Comparison of ENCODE assay signal across 8 cellular contexts in genomic region chr16:50266337-50267091, GRCh38. TPM values are rescaled to one million over a fixed set of nuclear protein-coding genes. Genes with fewer than 3 reads are reported as not detected.
DNase-seq lines count a peak whose midpoint lies in the region; ATAC-seq and TF ChIP-seq lines count a peak whose summit lies in the region.

ADCY7 (plus strand) TSS chr16:50266551; CDS start chr16:50288180, 21,629 bp downstream.

- POLR2A ChIA-PET in activated CD8-positive, alpha-beta memory T cell treated with anti-CD3 and anti-CD28 coated beads for 36 hours (lab: Charles Lee), result interaction anchor here (0.6 to 5.0 kb wide), 5 partner anchors 7 to 21 kb away, joined by 3 to 36 read pairs (median 4); no protein-coding TSS in a partner anchor

- peak; percentile 27 for DNase-seq in NCI-H2227 treated with DMSO at 0.1 percent for 48 hours (lab: John Stamatoyannopoulos, UW)
- no peak for DNase-seq in epithelial cell of proximal tubule (ENCODE audit: low read depth)
- peak; percentile 72 for DNase-seq in stromal cell of bone marrow (ENCODE audit: low read depth)
- DNase-seq in SW 1271 (lab: John Stamatoyannopoulos, UW), result no peak

- H3K4me1 Mint-ChIP-seq in nephron, result peaks cover 20% of the 10 kb centered on the region

- CTCF ChIA-PET in activated CD8-positive, alpha-beta memory T cell treated with anti-CD3 and anti-CD28 coated beads for 36 hours (lab: Charles Lee), result interaction anchor here (0.9 to 1.6 kb wide), 6 partner anchors 8 to 56 kb away, joined by 3 to 6 read pairs (median 3); no protein-coding TSS in a partner anchor

- H3K4me3 Mint-ChIP-seq in nephron, result peak within 1 kb of the TSS; percentile 42 to 56 (median 45)

- peaks cover 3% of the 10 kb centered on the region for H3K27me3 Mint-ChIP-seq in nephron (ENCODE audit: low read depth)

- H3K27ac Mint-ChIP-seq in nephron, result peak within 1 kb of the TSS; percentile 15 to 88 (median 72)

- no peaks in the 10 kb centered on the region for H3K36me3 Mint-ChIP-seq in nephron (ENCODE audit: low read depth)

- H3K4me3 ChIP-seq in epithelial cell of proximal tubule (ENCODE audit: low read depth, low read length), result peak within 1 kb of the TSS; percentile 55

- H3K9me3 Mint-ChIP-seq in nephron, result no peaks in the 10 kb centered on the region

- TF ChIP-seq CTCF in epithelial cell of proximal tubule (conservative IDR thresholded peaks at IDR 0.05; ENCODE audit: low read depth, low read length), result no peak
- no peak for TF ChIP-seq CTCF in nephron (IDR thresholded peaks at IDR 0.05; ENCODE audit: unreplicated experiment in 3 of 3)

- peak; percentile 66 for TF ChIP-seq POLR2A in GM15510 (IDR thresholded peaks at IDR 0.05; ENCODE audit: borderline replicate concordance, extremely low read depth, insufficient read length)

- ATAC-seq in HG02678 (IDR thresholded peaks at IDR 0.05; ENCODE audit: unreplicated experiment), result peak; percentile 85

RNA-seq across cellular contexts. Expression of gene ADCY7, which starts in this region (rescaled TPM):
- 10 to 100 TPM; 80.8 to 85.1 TPM for total RNA-seq in activated CD8-positive, alpha-beta memory T cell treated with anti-CD3 and anti-CD28 coated beads for 36 hours
- total RNA-seq in epithelial cell of proximal tubule, result 17.0 and 33.4 TPM in 2 replicates

Comparison
In these comparisons a context has a peak if more than half of its experiments do, and no peak if none do; other contexts are left out.
1. DNase-seq: peak in NCI-H2227 treated with DMSO at 0.1 percent for 48 hours (single experiment) and stromal cell of bone marrow (single experiment); none in epithelial cell of proximal tubule (single experiment) and SW 1271 (0 of 2).